In the genomic region with DNA sequence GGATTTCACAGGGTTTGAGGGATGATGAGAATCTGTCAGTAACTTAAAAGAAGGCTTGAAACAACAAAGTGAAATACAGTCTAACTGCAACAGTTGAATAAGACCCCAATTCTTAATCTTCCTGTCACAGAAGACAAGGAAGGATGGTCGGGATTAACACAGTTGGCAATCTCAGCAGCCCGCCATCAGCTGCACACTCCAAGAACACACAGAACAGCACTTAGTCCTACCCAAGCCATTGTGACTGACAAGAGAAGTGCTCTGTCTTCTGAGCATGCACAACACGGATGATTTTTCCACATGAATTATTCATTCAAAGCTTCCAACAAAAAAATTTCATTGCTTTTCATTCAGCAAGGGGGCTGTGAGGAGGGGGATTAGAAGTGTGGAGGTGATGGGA, we compare ENCODE assay signal across 22 cellular contexts.
"Had no signal": no experiment of that assay in that cellular context is flagged by ENCODE, and none has a peak within 500 bp of the region (broad histone marks: within the 10 kb centered on the region; RNA-seq: fewer than 3 reads in every experiment).

No MANE protein-coding gene starts in this region.

- H3K27ac ChIP-seq: coronary artery, esophagus squamous epithelium, left lung, prostate gland, sigmoid colon, stomach, thyroid gland, vagina had no signal

- H3K4me1 Mint-ChIP-seq: naive thymus-derived CD8-positive, alpha-beta T cell; stimulated activated effector memory CD8-positive, alpha-beta T cell treated with anti-CD3 and anti-CD28 coated beads, Interleukin-12 subunit alpha, Interleukin-12 subunit beta, amount 100 ng/mL, for 72 hours had no signal

- H3K36me3 Mint-ChIP-seq: stimulated activated effector memory CD8-positive, alpha-beta T cell treated with anti-CD3 and anti-CD28 coated beads, Interleukin-12 subunit alpha, Interleukin-12 subunit beta, amount 100 ng/mL, for 72 hours had no signal

- H3K4me3 ChIP-seq: coronary artery, esophagus squamous epithelium, left lung, prostate gland, sigmoid colon, stomach, thyroid gland, vagina had no signal

- H3K36me3 ChIP-seq: esophagus squamous epithelium, left lung, prostate gland, sigmoid colon, stomach, thyroid gland, vagina had no signal

- H3K27ac Mint-ChIP-seq: naive thymus-derived CD8-positive, alpha-beta T cell; stimulated activated effector memory CD8-positive, alpha-beta T cell treated with anti-CD3 and anti-CD28 coated beads, Interleukin-12 subunit alpha, Interleukin-12 subunit beta, amount 100 ng/mL, for 72 hours had no signal

- H3K4me3 Mint-ChIP-seq: naive thymus-derived CD8-positive, alpha-beta T cell; neural crest cell; stimulated activated effector memory CD8-positive, alpha-beta T cell treated with anti-CD3 and anti-CD28 coated beads, Interleukin-12 subunit alpha, Interleukin-12 subunit beta, amount 100 ng/mL, for 72 hours had no signal

- ATAC-seq: left lung; naive thymus-derived CD8-positive, alpha-beta T cell; right cardiac atrium; stimulated activated effector memory CD8-positive, alpha-beta T cell treated with anti-CD3 and anti-CD28 coated beads, Interleukin-12 subunit alpha, Interleukin-12 subunit beta, amount 100 ng/mL, for 72 hours had no signal

- H3K27me3 ChIP-seq: esophagus squamous epithelium, left lung, sigmoid colon, stomach, thyroid gland, vagina had no signal

- DNase-seq: dermis blood vessel endothelial cell; effector memory CD4-positive, alpha-beta T cell; erythroblast; esophagus squamous epithelium; foreskin melanocyte; hypothalamus; left lung; naive thymus-derived CD8-positive, alpha-beta T cell; nucleus accumbens; right cardiac atrium; sigmoid colon; stimulated activated CD4-positive, alpha-beta T cell treated with anti-CD3 and anti-CD28 coated beads, Interleukin-2, amount 100 ng/mL, for 24 hours; stimulated activated CD4-positive, alpha-beta T cell treated with anti-CD3 and anti-CD28 coated beads, Interleukin-4, amount 100 ng/mL, for 24 hours; stimulated activated naive CD4-positive, alpha-beta T cell treated with Interleukin-2 at 50 U/mL for 16 hours; stomach; thyroid gland; trophoblast cell had no signal

- H3K4me1 ChIP-seq: esophagus squamous epithelium, left lung, prostate gland, sigmoid colon, stomach, thyroid gland, vagina had no signal
